ENCODE assay signal across 19 cellular contexts in the genomic region with DNA sequence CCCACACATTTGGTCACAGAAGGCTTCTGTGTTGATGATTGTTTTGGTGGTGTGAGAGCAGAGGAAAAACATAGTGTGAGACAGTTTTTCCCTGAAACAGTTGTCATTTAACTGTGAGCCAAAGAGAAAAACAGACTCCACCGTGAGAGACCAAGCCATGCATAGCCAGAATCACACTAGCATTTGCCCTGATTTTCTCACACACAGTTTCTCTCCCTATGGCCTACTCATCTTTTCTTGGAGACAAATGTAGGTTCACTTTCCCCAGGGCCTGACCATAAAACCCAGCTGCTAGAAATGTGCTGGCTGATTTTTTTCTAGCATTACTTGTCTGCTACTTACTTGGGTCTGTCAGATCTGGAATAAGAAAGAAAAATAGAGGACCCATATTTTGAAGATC.
"Had no signal": no experiment of that assay in that cellular context is flagged by ENCODE, and none has a peak within 500 bp of the region (broad histone marks: within the 10 kb centered on the region; RNA-seq: fewer than 3 reads in every experiment).

No MANE protein-coding gene starts in this region.

- H3K27ac ChIP-seq: brain microvascular endothelial cell, stomach, upper lobe of left lung had no signal

- H3K27ac Mint-ChIP-seq: activated naive CD4-positive, alpha-beta T cell treated with anti-CD3 and anti-CD28 coated beads, Interleukin-2, amount 50 U/mL, for 24 hours; T-helper 1 cell treated with Interleukin-12 subunit alpha and Interleukin-12 subunit beta and Interleukin-4 antibody, amounts not matched to agents 30 μg/mL and 1 μg/mL, for 36 hours; WTC11 had no signal

- H3K4me1 ChIP-seq: stomach, upper lobe of left lung had no signal

- H3K4me3 ChIP-seq: SJSA1, stomach, upper lobe of left lung had no signal

- H3K36me3 ChIP-seq: brain microvascular endothelial cell, SJSA1, stomach, upper lobe of left lung had no signal

- H3K4me1 Mint-ChIP-seq: activated naive CD4-positive, alpha-beta T cell treated with anti-CD3 and anti-CD28 coated beads, Interleukin-2, amount 50 U/mL, for 24 hours; WTC11 had no signal

- H3K27me3 Mint-ChIP-seq: activated naive CD4-positive, alpha-beta T cell treated with anti-CD3 and anti-CD28 coated beads, Interleukin-2, amount 50 U/mL, for 24 hours had no signal

- H3K36me3 Mint-ChIP-seq: activated naive CD4-positive, alpha-beta T cell treated with anti-CD3 and anti-CD28 coated beads, Interleukin-2, amount 50 U/mL, for 24 hours; WTC11 had no signal

- H3K9me3 ChIP-seq: SJSA1, stomach, upper lobe of left lung had no signal

- ATAC-seq: left ventricle myocardium superior, WTC11 had no signal

- H3K27me3 ChIP-seq: brain microvascular endothelial cell, SJSA1, stomach, upper lobe of left lung had no signal

- DNase-seq: activated gamma-delta T cell treated with Interleukin-2 at 50 U/mL for 16 hours; activated T-cell treated with anti-CD3 and anti-CD28 coated beads, Interleukin-2, amount 50 U/mL, for 1 hour; aorta; brain microvascular endothelial cell; cerebellar nuclear complex; cortex of kidney; foreskin fibroblast; hippocampal formation; left ventricle myocardium superior; nucleus accumbens; retina; stimulated activated CD4-positive, alpha-beta T cell treated with anti-CD3 and anti-CD28 coated beads, Interleukin-12 subunit alpha, Interleukin-12 subunit beta, amount 100 ng/mL, for 4 hours; stomach; T1000 had no signal

- H3K4me3 Mint-ChIP-seq: activated naive CD4-positive, alpha-beta T cell treated with anti-CD3 and anti-CD28 coated beads, Interleukin-2, amount 50 U/mL, for 24 hours; T-helper 1 cell treated with Interleukin-12 subunit alpha and Interleukin-12 subunit beta and Interleukin-4 antibody, amounts not matched to agents 30 μg/mL and 1 μg/mL, for 36 hours; WTC11 had no signal

- H3K9me3 Mint-ChIP-seq: T-helper 1 cell treated with Interleukin-12 subunit alpha and Interleukin-12 subunit beta and Interleukin-4 antibody, amounts not matched to agents 30 μg/mL and 1 μg/mL, for 36 hours had no signal
